ENCODE assay signal across 1 cellular context in the genomic region with DNA sequence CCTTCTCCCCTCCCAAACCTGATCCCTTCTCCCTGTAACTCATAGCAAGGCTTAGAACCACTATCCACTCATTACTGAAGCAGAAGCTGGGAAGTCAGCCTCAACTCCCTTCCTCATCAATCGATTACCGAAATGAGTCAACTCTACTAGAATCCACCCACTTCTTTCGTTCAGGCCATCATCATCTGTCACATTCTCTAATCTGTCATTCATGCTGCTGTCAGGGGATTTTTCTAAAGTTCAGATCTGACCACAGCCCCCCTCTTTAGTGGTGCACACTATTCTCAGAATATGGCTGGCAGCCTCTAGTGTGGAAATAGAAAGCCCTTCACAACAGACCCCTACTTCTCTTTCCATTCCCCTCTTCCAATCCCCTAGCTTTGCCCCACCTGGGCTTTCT.
TF ChIP-seq lines count a peak whose summit lies in the region.

No MANE protein-coding gene starts in this region.

TF ChIP-seq in GM12878, 131 proteins besides CTCF, POLR2A, EP300 and RAD21 (continued from another document and continues in another):
- TF ChIP-seq, protein P1, sequence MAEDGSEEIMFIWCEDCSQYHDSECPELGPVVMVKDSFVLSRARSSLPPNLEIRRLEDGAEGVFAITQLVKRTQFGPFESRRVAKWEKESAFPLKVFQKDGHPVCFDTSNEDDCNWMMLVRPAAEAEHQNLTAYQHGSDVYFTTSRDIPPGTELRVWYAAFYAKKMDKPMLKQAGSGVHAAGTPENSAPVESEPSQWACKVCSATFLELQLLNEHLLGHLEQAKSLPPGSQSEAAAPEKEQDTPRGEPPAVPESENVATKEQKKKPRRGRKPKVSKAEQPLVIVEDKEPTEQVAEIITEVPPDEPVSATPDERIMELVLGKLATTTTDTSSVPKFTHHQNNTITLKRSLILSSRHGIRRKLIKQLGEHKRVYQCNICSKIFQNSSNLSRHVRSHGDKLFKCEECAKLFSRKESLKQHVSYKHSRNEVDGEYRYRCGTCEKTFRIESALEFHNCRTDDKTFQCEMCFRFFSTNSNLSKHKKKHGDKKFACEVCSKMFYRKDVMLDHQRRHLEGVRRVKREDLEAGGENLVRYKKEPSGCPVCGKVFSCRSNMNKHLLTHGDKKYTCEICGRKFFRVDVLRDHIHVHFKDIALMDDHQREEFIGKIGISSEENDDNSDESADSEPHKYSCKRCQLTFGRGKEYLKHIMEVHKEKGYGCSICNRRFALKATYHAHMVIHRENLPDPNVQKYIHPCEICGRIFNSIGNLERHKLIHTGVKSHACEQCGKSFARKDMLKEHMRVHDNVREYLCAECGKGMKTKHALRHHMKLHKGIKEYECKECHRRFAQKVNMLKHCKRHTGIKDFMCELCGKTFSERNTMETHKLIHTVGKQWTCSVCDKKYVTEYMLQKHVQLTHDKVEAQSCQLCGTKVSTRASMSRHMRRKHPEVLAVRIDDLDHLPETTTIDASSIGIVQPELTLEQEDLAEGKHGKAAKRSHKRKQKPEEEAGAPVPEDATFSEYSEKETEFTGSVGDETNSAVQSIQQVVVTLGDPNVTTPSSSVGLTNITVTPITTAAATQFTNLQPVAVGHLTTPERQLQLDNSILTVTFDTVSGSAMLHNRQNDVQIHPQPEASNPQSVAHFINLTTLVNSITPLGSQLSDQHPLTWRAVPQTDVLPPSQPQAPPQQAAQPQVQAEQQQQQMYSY (CRISPR knock-in tag; IDR thresholded peaks at IDR 0.05): no peak
- no peak for TF ChIP-seq SIX5 (IDR thresholded peaks at IDR 0.05; ENCODE audit: low read depth, low read length, severe bottlenecking)
- TF ChIP-seq NRF1 (conservative IDR thresholded peaks at IDR 0.05; ENCODE audit: low read depth, low read length): no peak
- no peak for TF ChIP-seq SMARCA5 (IDR thresholded peaks at IDR 0.05)
- TF ChIP-seq YBX1 (IDR thresholded peaks at IDR 0.05): no peak
- TF ChIP-seq EED (IDR thresholded peaks at IDR 0.05; ENCODE audit: low read depth): peak; percentile 100
- TF ChIP-seq JUND (IDR thresholded peaks at IDR 0.05; ENCODE audit: low read depth, low read length): peak; percentile 91
- peak; percentile 90 for TF ChIP-seq ZNF217 (IDR thresholded peaks at IDR 0.05)
- TF ChIP-seq, protein P2, sequence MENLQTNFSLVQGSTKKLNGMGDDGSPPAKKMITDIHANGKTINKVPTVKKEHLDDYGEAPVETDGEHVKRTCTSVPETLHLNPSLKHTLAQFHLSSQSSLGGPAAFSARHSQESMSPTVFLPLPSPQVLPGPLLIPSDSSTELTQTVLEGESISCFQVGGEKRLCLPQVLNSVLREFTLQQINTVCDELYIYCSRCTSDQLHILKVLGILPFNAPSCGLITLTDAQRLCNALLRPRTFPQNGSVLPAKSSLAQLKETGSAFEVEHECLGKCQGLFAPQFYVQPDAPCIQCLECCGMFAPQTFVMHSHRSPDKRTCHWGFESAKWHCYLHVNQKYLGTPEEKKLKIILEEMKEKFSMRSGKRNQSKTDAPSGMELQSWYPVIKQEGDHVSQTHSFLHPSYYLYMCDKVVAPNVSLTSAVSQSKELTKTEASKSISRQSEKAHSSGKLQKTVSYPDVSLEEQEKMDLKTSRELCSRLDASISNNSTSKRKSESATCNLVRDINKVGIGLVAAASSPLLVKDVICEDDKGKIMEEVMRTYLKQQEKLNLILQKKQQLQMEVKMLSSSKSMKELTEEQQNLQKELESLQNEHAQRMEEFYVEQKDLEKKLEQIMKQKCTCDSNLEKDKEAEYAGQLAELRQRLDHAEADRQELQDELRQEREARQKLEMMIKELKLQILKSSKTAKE (IDR thresholded peaks at IDR 0.05; ENCODE audit: low read depth, poor library complexity, severe bottlenecking): peak; percentile 76
- TF ChIP-seq SREBF1 (IDR thresholded peaks at IDR 0.05; ENCODE audit: low read length): peak; percentile 24; the same call in 1 of the 2 replicates
- TF ChIP-seq, protein P3, sequence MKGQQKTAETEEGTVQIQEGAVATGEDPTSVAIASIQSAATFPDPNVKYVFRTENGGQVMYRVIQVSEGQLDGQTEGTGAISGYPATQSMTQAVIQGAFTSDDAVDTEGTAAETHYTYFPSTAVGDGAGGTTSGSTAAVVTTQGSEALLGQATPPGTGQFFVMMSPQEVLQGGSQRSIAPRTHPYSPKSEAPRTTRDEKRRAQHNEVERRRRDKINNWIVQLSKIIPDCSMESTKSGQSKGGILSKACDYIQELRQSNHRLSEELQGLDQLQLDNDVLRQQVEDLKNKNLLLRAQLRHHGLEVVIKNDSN (IDR thresholded peaks at IDR 0.05; ENCODE audit: borderline replicate concordance, extremely low read length, insufficient read depth, low read depth, low read length): no peak
- TF ChIP-seq, protein P4, sequence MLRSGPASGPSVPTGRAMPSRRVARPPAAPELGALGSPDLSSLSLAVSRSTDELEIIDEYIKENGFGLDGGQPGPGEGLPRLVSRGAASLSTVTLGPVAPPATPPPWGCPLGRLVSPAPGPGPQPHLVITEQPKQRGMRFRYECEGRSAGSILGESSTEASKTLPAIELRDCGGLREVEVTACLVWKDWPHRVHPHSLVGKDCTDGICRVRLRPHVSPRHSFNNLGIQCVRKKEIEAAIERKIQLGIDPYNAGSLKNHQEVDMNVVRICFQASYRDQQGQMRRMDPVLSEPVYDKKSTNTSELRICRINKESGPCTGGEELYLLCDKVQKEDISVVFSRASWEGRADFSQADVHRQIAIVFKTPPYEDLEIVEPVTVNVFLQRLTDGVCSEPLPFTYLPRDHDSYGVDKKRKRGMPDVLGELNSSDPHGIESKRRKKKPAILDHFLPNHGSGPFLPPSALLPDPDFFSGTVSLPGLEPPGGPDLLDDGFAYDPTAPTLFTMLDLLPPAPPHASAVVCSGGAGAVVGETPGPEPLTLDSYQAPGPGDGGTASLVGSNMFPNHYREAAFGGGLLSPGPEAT (IDR thresholded peaks at IDR 0.05; ENCODE audit: low read depth): peak; percentile 93
- TF ChIP-seq, protein P5, sequence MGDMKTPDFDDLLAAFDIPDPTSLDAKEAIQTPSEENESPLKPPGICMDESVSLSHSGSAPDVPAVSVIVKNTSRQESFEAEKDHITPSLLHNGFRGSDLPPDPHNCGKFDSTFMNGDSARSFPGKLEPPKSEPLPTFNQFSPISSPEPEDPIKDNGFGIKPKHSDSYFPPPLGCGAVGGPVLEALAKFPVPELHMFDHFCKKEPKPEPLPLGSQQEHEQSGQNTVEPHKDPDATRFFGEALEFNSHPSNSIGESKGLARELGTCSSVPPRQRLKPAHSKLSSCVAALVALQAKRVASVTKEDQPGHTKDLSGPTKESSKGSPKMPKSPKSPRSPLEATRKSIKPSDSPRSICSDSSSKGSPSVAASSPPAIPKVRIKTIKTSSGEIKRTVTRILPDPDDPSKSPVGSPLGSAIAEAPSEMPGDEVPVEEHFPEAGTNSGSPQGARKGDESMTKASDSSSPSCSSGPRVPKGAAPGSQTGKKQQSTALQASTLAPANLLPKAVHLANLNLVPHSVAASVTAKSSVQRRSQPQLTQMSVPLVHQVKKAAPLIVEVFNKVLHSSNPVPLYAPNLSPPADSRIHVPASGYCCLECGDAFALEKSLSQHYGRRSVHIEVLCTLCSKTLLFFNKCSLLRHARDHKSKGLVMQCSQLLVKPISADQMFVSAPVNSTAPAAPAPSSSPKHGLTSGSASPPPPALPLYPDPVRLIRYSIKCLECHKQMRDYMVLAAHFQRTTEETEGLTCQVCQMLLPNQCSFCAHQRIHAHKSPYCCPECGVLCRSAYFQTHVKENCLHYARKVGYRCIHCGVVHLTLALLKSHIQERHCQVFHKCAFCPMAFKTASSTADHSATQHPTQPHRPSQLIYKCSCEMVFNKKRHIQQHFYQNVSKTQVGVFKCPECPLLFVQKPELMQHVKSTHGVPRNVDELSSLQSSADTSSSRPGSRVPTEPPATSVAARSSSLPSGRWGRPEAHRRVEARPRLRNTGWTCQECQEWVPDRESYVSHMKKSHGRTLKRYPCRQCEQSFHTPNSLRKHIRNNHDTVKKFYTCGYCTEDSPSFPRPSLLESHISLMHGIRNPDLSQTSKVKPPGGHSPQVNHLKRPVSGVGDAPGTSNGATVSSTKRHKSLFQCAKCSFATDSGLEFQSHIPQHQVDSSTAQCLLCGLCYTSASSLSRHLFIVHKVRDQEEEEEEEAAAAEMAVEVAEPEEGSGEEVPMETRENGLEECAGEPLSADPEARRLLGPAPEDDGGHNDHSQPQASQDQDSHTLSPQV (IDR thresholded peaks at IDR 0.05): no peak
- TF ChIP-seq POLR2AphosphoS2 (IDR thresholded peaks at IDR 0.05; ENCODE audit: low read depth, low read length): no peak
- TF ChIP-seq MTA2 (IDR thresholded peaks at IDR 0.05; ENCODE audit: low read depth): peak; percentile 96
- TF ChIP-seq ZNF274 (IDR thresholded peaks at IDR 0.05; ENCODE audit: insufficient read depth, insufficient read length): no peak
- no peak for TF ChIP-seq SREBF2 (IDR thresholded peaks at IDR 0.05; ENCODE audit: low read length)
- TF ChIP-seq ZNF207 (IDR thresholded peaks at IDR 0.05; ENCODE audit: borderline replicate concordance): no peak
- no peak for TF ChIP-seq CBX3 (IDR thresholded peaks at IDR 0.05; ENCODE audit: borderline replicate concordance, low read depth)
- no peak for TF ChIP-seq SUPT20H (IDR thresholded peaks at IDR 0.05; ENCODE audit: borderline replicate concordance, control insufficient read depth, low read depth, low read length)
- TF ChIP-seq GATAD2B (conservative IDR thresholded peaks at IDR 0.05; ENCODE audit: low read depth): peak; percentile 89
- TF ChIP-seq BCL11A (IDR thresholded peaks at IDR 0.05; ENCODE audit: low read depth, low read length): peak; percentile 98
- peak; percentile 46; the same call in 1 of the 2 replicates for TF ChIP-seq CHD2 (IDR thresholded peaks at IDR 0.05; ENCODE audit: borderline replicate concordance, low read depth, low read length)
- TF ChIP-seq, protein P6, sequence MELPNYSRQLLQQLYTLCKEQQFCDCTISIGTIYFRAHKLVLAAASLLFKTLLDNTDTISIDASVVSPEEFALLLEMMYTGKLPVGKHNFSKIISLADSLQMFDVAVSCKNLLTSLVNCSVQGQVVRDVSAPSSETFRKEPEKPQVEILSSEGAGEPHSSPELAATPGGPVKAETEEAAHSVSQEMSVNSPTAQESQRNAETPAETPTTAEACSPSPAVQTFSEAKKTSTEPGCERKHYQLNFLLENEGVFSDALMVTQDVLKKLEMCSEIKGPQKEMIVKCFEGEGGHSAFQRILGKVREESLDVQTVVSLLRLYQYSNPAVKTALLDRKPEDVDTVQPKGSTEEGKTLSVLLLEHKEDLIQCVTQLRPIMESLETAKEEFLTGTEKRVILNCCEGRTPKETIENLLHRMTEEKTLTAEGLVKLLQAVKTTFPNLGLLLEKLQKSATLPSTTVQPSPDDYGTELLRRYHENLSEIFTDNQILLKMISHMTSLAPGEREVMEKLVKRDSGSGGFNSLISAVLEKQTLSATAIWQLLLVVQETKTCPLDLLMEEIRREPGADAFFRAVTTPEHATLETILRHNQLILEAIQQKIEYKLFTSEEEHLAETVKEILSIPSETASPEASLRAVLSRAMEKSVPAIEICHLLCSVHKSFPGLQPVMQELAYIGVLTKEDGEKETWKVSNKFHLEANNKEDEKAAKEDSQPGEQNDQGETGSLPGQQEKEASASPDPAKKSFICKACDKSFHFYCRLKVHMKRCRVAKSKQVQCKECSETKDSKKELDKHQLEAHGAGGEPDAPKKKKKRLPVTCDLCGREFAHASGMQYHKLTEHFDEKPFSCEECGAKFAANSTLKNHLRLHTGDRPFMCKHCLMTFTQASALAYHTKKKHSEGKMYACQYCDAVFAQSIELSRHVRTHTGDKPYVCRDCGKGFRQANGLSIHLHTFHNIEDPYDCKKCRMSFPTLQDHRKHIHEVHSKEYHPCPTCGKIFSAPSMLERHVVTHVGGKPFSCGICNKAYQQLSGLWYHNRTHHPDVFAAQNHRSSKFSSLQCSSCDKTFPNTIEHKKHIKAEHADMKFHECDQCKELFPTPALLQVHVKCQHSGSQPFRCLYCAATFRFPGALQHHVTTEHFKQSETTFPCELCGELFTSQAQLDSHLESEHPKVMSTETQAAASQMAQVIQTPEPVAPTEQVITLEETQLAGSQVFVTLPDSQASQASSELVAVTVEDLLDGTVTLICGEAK (IDR thresholded peaks at IDR 0.05; ENCODE audit: borderline replicate concordance): no peak
- peak; percentile 68 for TF ChIP-seq CREB1 (IDR thresholded peaks at IDR 0.05; ENCODE audit: low read depth)
- no peak for TF ChIP-seq ZSCAN29 (IDR thresholded peaks at IDR 0.05)
- TF ChIP-seq CREM (IDR thresholded peaks at IDR 0.05; ENCODE audit: low read depth): peak; percentile 89
- TF ChIP-seq SPI1 (IDR thresholded peaks at IDR 0.05; ENCODE audit: borderline replicate concordance, insufficient read depth, low read depth, low read length): peak; percentile 89
- no peak for TF ChIP-seq RBBP5 (conservative IDR thresholded peaks at IDR 0.05)
- TF ChIP-seq CEBPB (IDR thresholded peaks at IDR 0.05; ENCODE audit: borderline replicate concordance in 1 of 2, low read depth in 2 of 2, low read length in 2 of 2): peak in 1 of 2 experiments; percentile 76; a peak in 1 of 4 replicates
- peak; percentile 63; the same call in 1 of the 2 replicates for TF ChIP-seq TBL1XR1 (IDR thresholded peaks at IDR 0.05; ENCODE audit: low read depth, low read length)
- TF ChIP-seq ZBED1 (IDR thresholded peaks at IDR 0.05; ENCODE audit: borderline replicate concordance): peak; percentile 79; the same call in 1 of the 2 replicates
- TF ChIP-seq NR2C1 (IDR thresholded peaks at IDR 0.05): no peak
- TF ChIP-seq CHD1 (IDR thresholded peaks at IDR 0.05; ENCODE audit: low read depth, low read length): no peak
- TF ChIP-seq ASH2L (IDR thresholded peaks at IDR 0.05; ENCODE audit: borderline replicate concordance, low read depth): no peak
- peak; percentile 91 for TF ChIP-seq NBN (IDR thresholded peaks at IDR 0.05)
- no peak for TF ChIP-seq SIN3A (IDR thresholded peaks at IDR 0.05; ENCODE audit: low read depth, low read length)
- TF ChIP-seq CBX5 (IDR thresholded peaks at IDR 0.05; ENCODE audit: low read depth): no peak
- peak; percentile 26; the same call in 1 of the 2 replicates for TF ChIP-seq RAD51 (IDR thresholded peaks at IDR 0.05)
- TF ChIP-seq MTA3 (IDR thresholded peaks at IDR 0.05; ENCODE audit: borderline replicate concordance, low read length): peak; percentile 84; the same call in 1 of the 2 replicates
- no peak for TF ChIP-seq BRCA1 (IDR thresholded peaks at IDR 0.05; ENCODE audit: low read depth, low read length)
- peak; percentile 79; the same call in 1 of the 2 replicates for TF ChIP-seq TCF7 (IDR thresholded peaks at IDR 0.05; ENCODE audit: borderline replicate concordance)
